ENCODE assay signal across 20 cellular contexts in genomic region chr1:185348296-185348695, GRCh38. TPM values are rescaled to one million over a fixed set of nuclear protein-coding genes. Genes with fewer than 3 reads are reported as not detected.
DNase-seq lines count a peak whose midpoint lies in the region; ATAC-seq and TF ChIP-seq lines count a peak whose summit lies in the region.
"Had no signal": no experiment of that assay in that cellular context is flagged by ENCODE, and none has a peak within 500 bp of the region (broad histone marks: within the 10 kb centered on the region; RNA-seq: fewer than 3 reads in every experiment).

No MANE protein-coding gene starts in this region.

- peaks cover 9% of the 10 kb centered on the region for H3K4me1 Mint-ChIP-seq in activated naive CD4-positive, alpha-beta T cell treated with anti-CD3 and anti-CD28 coated beads, Interleukin-2, amount 10 ng/mL, durations not matched to agents 7 days and 5 days
- H3K4me1 Mint-ChIP-seq in natural killer cell (peaks cover 23 to 41% of the 10 kb centered on the region in 2 donors), progenitor cell of endocrine pancreas (ENCODE audit: low read depth) (peaks cover 29% of the 10 kb centered on the region), HFFc6 (ENCODE audit: low read depth) (peaks cover 15% of the 10 kb centered on the region)
- H3K4me1 Mint-ChIP-seq in natural killer cell treated with Interleukin-12 subunit alpha and Interleukin-12 subunit beta and Interleukin-15 and Interleukin-18, amount 100 ng/mL, for 72 hours (ENCODE audit: low read depth in 2 of 2): peaks cover 18 to 26% of the 10 kb centered on the region in 2 donors

- no peak overlapping the region for H3K4me3 ChIP-seq in HEK293 (ENCODE audit: low read depth, low read length)
- H3K4me3 ChIP-seq: BLaER1 had no signal

- H3K27me3 Mint-ChIP-seq in activated naive CD4-positive, alpha-beta T cell treated with anti-CD3 and anti-CD28 coated beads, Interleukin-2, amount 10 ng/mL, durations not matched to agents 7 days and 5 days: no peaks in the 10 kb centered on the region
- H3K27me3 Mint-ChIP-seq in natural killer cell (ENCODE audit: low read depth in 2 of 2) (no peaks in the 10 kb centered on the region), progenitor cell of endocrine pancreas (no peaks in the 10 kb centered on the region), HFFc6 (ENCODE audit: insufficient read depth) (peaks cover 2% of the 10 kb centered on the region)
- no peaks in the 10 kb centered on the region for H3K27me3 Mint-ChIP-seq in natural killer cell treated with Interleukin-12 subunit alpha and Interleukin-12 subunit beta and Interleukin-15 and Interleukin-18, amount 100 ng/mL, for 72 hours
- H3K27me3 Mint-ChIP-seq: CD4-positive, alpha-beta memory T cell; CD4-positive, CD25-positive, alpha-beta regulatory T cell; CD8-positive, alpha-beta memory T cell had no signal

- no peak for DNase-seq in activated naive CD4-positive, alpha-beta T cell treated with anti-CD3 and anti-CD28 coated beads, Interleukin-2, amount 10 ng/mL, durations not matched to agents 7 days and 5 days
- DNase-seq in activated naive CD4-positive, alpha-beta T cell (lab: John Stamatoyannopoulos, UW): no peak
- DNase-seq in natural killer cell (no peak), progenitor cell of endocrine pancreas (ENCODE audit: low spot score, unreplicated experiment) (no peak), HFFc6 (no peak)
- no peak for DNase-seq in natural killer cell treated with Interleukin-12 subunit alpha and Interleukin-12 subunit beta and Interleukin-15 and Interleukin-18, amount 100 ng/mL, for 72 hours (ENCODE audit: low spot score)
- DNase-seq: 8988T; ACHN; BE2C; C1 segment of cervical spinal cord; CD4-positive, alpha-beta memory T cell; CD4-positive, CD25-positive, alpha-beta regulatory T cell; CD8-positive, alpha-beta memory T cell; COR-L47; DMS79 treated with DMSO at 0.1 percent for 48 hours; GF-D8 had no signal

- H3K36me3 ChIP-seq in HEK293 (ENCODE audit: control insufficient read depth in 2 of 2, insufficient read depth in 1 of 2, low read length in 2 of 2): no peaks in the 10 kb centered on the region
- H3K36me3 ChIP-seq: BE2C, BLaER1 had no signal

- H3K4me1 ChIP-seq in HEK293 (ENCODE audit: control insufficient read depth, insufficient read depth, low read length): no peaks in the 10 kb centered on the region
- H3K4me1 ChIP-seq: BE2C had no signal

- peak overlapping the region; percentile 53 for H3K27ac Mint-ChIP-seq in activated naive CD4-positive, alpha-beta T cell treated with anti-CD3 and anti-CD28 coated beads, Interleukin-2, amount 10 ng/mL, durations not matched to agents 7 days and 5 days
- H3K27ac Mint-ChIP-seq in natural killer cell (no peak overlapping the region), progenitor cell of endocrine pancreas (peak overlapping the region; percentile 23), HFFc6 (no peak overlapping the region)
- H3K27ac Mint-ChIP-seq in natural killer cell treated with Interleukin-12 subunit alpha and Interleukin-12 subunit beta and Interleukin-15 and Interleukin-18, amount 100 ng/mL, for 72 hours: no peak overlapping the region
- H3K27ac Mint-ChIP-seq: CD14-positive monocyte; CD4-positive, CD25-positive, alpha-beta regulatory T cell; CD8-positive, alpha-beta memory T cell had no signal

- H3K9me3 Mint-ChIP-seq in activated naive CD4-positive, alpha-beta T cell treated with anti-CD3 and anti-CD28 coated beads, Interleukin-2, amount 10 ng/mL, durations not matched to agents 7 days and 5 days: no peaks in the 10 kb centered on the region
- H3K9me3 Mint-ChIP-seq in natural killer cell (no peaks in the 10 kb centered on the region), progenitor cell of endocrine pancreas (ENCODE audit: low read depth) (no peaks in the 10 kb centered on the region), HFFc6 (no peaks in the 10 kb centered on the region)
- H3K9me3 Mint-ChIP-seq in natural killer cell treated with Interleukin-12 subunit alpha and Interleukin-12 subunit beta and Interleukin-15 and Interleukin-18, amount 100 ng/mL, for 72 hours: no peaks in the 10 kb centered on the region
- H3K9me3 Mint-ChIP-seq: CD4-positive, CD25-positive, alpha-beta regulatory T cell; CD8-positive, alpha-beta memory T cell had no signal

- no peak overlapping the region for H3K27ac ChIP-seq in HEK293 (ENCODE audit: extremely low read depth, low read depth, low read length)
- H3K27ac ChIP-seq: BLaER1 had no signal

- H3K36me3 Mint-ChIP-seq in activated naive CD4-positive, alpha-beta T cell treated with anti-CD3 and anti-CD28 coated beads, Interleukin-2, amount 10 ng/mL, durations not matched to agents 7 days and 5 days: no peaks in the 10 kb centered on the region
- H3K36me3 Mint-ChIP-seq in natural killer cell (no peaks in the 10 kb centered on the region), progenitor cell of endocrine pancreas (ENCODE audit: insufficient read depth) (no peaks in the 10 kb centered on the region), HFFc6 (ENCODE audit: low read depth) (no peaks in the 10 kb centered on the region)
- no peaks in the 10 kb centered on the region for H3K36me3 Mint-ChIP-seq in natural killer cell treated with Interleukin-12 subunit alpha and Interleukin-12 subunit beta and Interleukin-15 and Interleukin-18, amount 100 ng/mL, for 72 hours
- H3K36me3 Mint-ChIP-seq: CD4-positive, alpha-beta memory T cell; CD4-positive, CD25-positive, alpha-beta regulatory T cell had no signal

- no peak overlapping the region for H3K4me3 Mint-ChIP-seq in activated naive CD4-positive, alpha-beta T cell treated with anti-CD3 and anti-CD28 coated beads, Interleukin-2, amount 10 ng/mL, durations not matched to agents 7 days and 5 days
- H3K4me3 Mint-ChIP-seq in natural killer cell: peak overlapping the region; percentile 9
- H3K4me3 Mint-ChIP-seq in natural killer cell treated with Interleukin-12 subunit alpha and Interleukin-12 subunit beta and Interleukin-15 and Interleukin-18, amount 100 ng/mL, for 72 hours: no peak overlapping the region
- H3K4me3 Mint-ChIP-seq in progenitor cell of endocrine pancreas (ENCODE audit: low read depth): no peak overlapping the region
- H3K4me3 Mint-ChIP-seq in HFFc6: no peak overlapping the region
- H3K4me3 Mint-ChIP-seq: CD14-positive monocyte; CD4-positive, alpha-beta memory T cell; CD4-positive, CD25-positive, alpha-beta regulatory T cell; CD8-positive, alpha-beta memory T cell had no signal

- intact Hi-C loops in natural killer cell (cut with micrococcal nuclease): no loop called here

- ATAC-seq in natural killer cell (no peak), GM21447 (IDR thresholded peaks at IDR 0.05; ENCODE audit: unreplicated experiment) (no peak)
- no peak for ATAC-seq in natural killer cell treated with Interleukin-12 subunit alpha and Interleukin-12 subunit beta and Interleukin-15 and Interleukin-18, amount 100 ng/mL, for 72 hours

- CTCF ChIA-PET in activated naive CD4-positive, alpha-beta T cell treated with anti-CD3 and anti-CD28 coated beads, Interleukin-2, amount 10 ng/mL, durations not matched to agents 7 days and 5 days (lab: Charles Lee): no interaction called here
- CTCF ChIA-PET in HEK293 (lab: Yijun Ruan, JAX): interaction anchor here (0.8 kb wide), 1 partner anchor 50 kb away, joined by 3 read pairs; no protein-coding TSS in a partner anchor

- H3K9me3 ChIP-seq in HEK293 (ENCODE audit: control insufficient read depth, insufficient read depth, low read depth, low read length): no peaks in the 10 kb centered on the region
- H3K9me3 ChIP-seq: BE2C, BLaER1 had no signal

- no peak for TF ChIP-seq CTCF in natural killer cell (IDR thresholded peaks at IDR 0.05)
- no peak for TF ChIP-seq CTCF in HEK293 (tag by site-specific recombination; IDR thresholded peaks at IDR 0.05)
- no peak for TF ChIP-seq CTCF in progenitor cell of endocrine pancreas (IDR thresholded peaks at IDR 0.05; ENCODE audit: unreplicated experiment)
- TF ChIP-seq CTCF in HFFc6 (IDR thresholded peaks at IDR 0.05): no peak

- POLR2A ChIA-PET in HEK293 (lab: Yijun Ruan, JAX): no interaction called here

TF ChIP-seq in HEK293, 187 proteins besides CTCF, POLR2A, EP300 and RAD21:
- TF ChIP-seq PRDM1 (tag by site-specific recombination; IDR thresholded peaks at IDR 0.05): peak; percentile 53; the same call in 1 of the 2 replicates
- TF ChIP-seq, protein P1, sequence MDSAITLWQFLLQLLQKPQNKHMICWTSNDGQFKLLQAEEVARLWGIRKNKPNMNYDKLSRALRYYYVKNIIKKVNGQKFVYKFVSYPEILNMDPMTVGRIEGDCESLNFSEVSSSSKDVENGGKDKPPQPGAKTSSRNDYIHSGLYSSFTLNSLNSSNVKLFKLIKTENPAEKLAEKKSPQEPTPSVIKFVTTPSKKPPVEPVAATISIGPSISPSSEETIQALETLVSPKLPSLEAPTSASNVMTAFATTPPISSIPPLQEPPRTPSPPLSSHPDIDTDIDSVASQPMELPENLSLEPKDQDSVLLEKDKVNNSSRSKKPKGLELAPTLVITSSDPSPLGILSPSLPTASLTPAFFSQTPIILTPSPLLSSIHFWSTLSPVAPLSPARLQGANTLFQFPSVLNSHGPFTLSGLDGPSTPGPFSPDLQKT (IDR thresholded peaks at IDR 0.05; ENCODE audit: borderline replicate concordance, low read depth, low read length): no peak

RNA-seq across cellular contexts. Expression of gene IVNS1ABP, which starts 31.3 kb away (rescaled TPM):
- total RNA-seq in natural killer cell (100 to 1,000 TPM; 250 to 394 (median 299) TPM), progenitor cell of endocrine pancreas (199 and 201 TPM in 2 replicates)
- total RNA-seq in natural killer cell treated with Interleukin-12 subunit alpha and Interleukin-12 subunit beta and Interleukin-15 and Interleukin-18, amount 100 ng/mL, for 72 hours: 100 to 1,000 TPM; 744 to 950 TPM
- 10 to 100 TPM; 34.1 to 52.4 (median 41.2) TPM for total RNA-seq in HFFc6 (2021; fragmentation: NEBNext Ultra II Directional; extraction: Animal tissue kit (Norgen Biotek cat#: 25700))

Comparison
In these comparisons a context has a peak if more than half of its experiments do, and no peak if none do; other contexts are left out.
1. H3K27ac Mint-ChIP-seq: peak in activated naive CD4-positive, alpha-beta T cell treated with anti-CD3 and anti-CD28 coated beads, Interleukin-2, amount 10 ng/mL, durations not matched to agents 7 days and 5 days (single experiment) and progenitor cell of endocrine pancreas (single experiment); none in natural killer cell (0 of 2), natural killer cell treated with Interleukin-12 subunit alpha and Interleukin-12 subunit beta and Interleukin-15 and Interleukin-18, amount 100 ng/mL, for 72 hours (0 of 2) and HFFc6 (single experiment).